8 cellular contexts compared by ENCODE assay signal in genomic region chr7:48424731-48425130, GRCh38.
A peak's percentile ranks its signal among the peaks of the same experiment; 100 is the strongest.
DNase-seq lines count a peak whose midpoint lies in the region; ATAC-seq and TF ChIP-seq lines count a peak whose summit lies in the region.

No MANE protein-coding gene starts in this region.

- peak; percentile 42 for ATAC-seq in HG02885 (IDR thresholded peaks at IDR 0.05; ENCODE audit: poor library complexity, unreplicated experiment)
- no peak for ATAC-seq in aorta (ENCODE audit: low FRiP score)
- no peak for ATAC-seq in HG03439 (IDR thresholded peaks at IDR 0.05; ENCODE audit: unreplicated experiment)
- no peak for ATAC-seq in HG03469 (IDR thresholded peaks at IDR 0.05; ENCODE audit: unreplicated experiment)

- peak; percentile 61 for TF ChIP-seq CTCF in GM12865 (IDR thresholded peaks at IDR 0.05; ENCODE audit: insufficient read depth, low read depth, low read length, missing control alignments)
- TF ChIP-seq CTCF in mesothelial cell of epicardium (IDR thresholded peaks at IDR 0.05; ENCODE audit: unreplicated experiment), result no peak

- H3K9me3 ChIP-seq in aorta (ENCODE audit: control insufficient read depth, low read length), result no peaks in the 10 kb centered on the region

- peaks cover 2% of the 10 kb centered on the region for H3K27me3 Mint-ChIP-seq in mesothelial cell of epicardium (ENCODE audit: low read depth)

- 30 to 50% methylated on average over 3 of the region's 3 CpGs for WGBS in aorta, 2 donors

- no peaks in the 10 kb centered on the region for H3K4me1 ChIP-seq in aorta (ENCODE audit: control insufficient read depth in 1 of 2, insufficient read depth in 2 of 2, low read length in 2 of 2)

- no peak overlapping the region for H3K27ac ChIP-seq in aorta (ENCODE audit: low read depth in 1 of 2, low read length in 2 of 2)

- no peaks in the 10 kb centered on the region for H3K27me3 ChIP-seq in aorta (ENCODE audit: control insufficient read depth in 1 of 2, insufficient read depth in 2 of 2, low read length in 1 of 2)

- intact Hi-C loops in aorta (cut with DNase I), result no loop called here

- DNase-seq in GM12865 (ENCODE audit: low read depth) (peak; percentile 39), RPMI8226 (peak; percentile 40), kidney tubule cell (ENCODE audit: low spot score) (peak; percentile 53), aorta (no peak), mesothelial cell of epicardium (ENCODE audit: low spot score in 2 of 2, unreplicated experiment in 2 of 2) (no peak)

- no peak overlapping the region for H3K4me3 Mint-ChIP-seq in mesothelial cell of epicardium

- H3K4me1 Mint-ChIP-seq in mesothelial cell of epicardium, result peaks cover 5% of the 10 kb centered on the region

- no peaks in the 10 kb centered on the region for H3K36me3 Mint-ChIP-seq in mesothelial cell of epicardium

- H3K4me3 ChIP-seq in GM12865 (ENCODE audit: low read depth, low read length) (no peak overlapping the region), aorta (ENCODE audit: low read length in 2 of 2) (no peak overlapping the region)

- H3K27ac Mint-ChIP-seq in mesothelial cell of epicardium, result no peak overlapping the region

- H3K36me3 ChIP-seq in aorta (ENCODE audit: control insufficient read depth in 1 of 2, insufficient read depth in 2 of 2, low read length in 1 of 2), result no peaks in the 10 kb centered on the region

- no peaks in the 10 kb centered on the region for H3K9me3 Mint-ChIP-seq in mesothelial cell of epicardium

Comparison
In these comparisons a context has a peak if more than half of its experiments do, and no peak if none do; other contexts are left out.
1. DNase-seq: peak in GM12865 (single experiment), RPMI8226 (single experiment) and kidney tubule cell (single experiment); none in aorta (0 of 2) and mesothelial cell of epicardium (0 of 2).